Comparison of ENCODE assay signal across 8 cellular contexts in the genomic region with DNA sequence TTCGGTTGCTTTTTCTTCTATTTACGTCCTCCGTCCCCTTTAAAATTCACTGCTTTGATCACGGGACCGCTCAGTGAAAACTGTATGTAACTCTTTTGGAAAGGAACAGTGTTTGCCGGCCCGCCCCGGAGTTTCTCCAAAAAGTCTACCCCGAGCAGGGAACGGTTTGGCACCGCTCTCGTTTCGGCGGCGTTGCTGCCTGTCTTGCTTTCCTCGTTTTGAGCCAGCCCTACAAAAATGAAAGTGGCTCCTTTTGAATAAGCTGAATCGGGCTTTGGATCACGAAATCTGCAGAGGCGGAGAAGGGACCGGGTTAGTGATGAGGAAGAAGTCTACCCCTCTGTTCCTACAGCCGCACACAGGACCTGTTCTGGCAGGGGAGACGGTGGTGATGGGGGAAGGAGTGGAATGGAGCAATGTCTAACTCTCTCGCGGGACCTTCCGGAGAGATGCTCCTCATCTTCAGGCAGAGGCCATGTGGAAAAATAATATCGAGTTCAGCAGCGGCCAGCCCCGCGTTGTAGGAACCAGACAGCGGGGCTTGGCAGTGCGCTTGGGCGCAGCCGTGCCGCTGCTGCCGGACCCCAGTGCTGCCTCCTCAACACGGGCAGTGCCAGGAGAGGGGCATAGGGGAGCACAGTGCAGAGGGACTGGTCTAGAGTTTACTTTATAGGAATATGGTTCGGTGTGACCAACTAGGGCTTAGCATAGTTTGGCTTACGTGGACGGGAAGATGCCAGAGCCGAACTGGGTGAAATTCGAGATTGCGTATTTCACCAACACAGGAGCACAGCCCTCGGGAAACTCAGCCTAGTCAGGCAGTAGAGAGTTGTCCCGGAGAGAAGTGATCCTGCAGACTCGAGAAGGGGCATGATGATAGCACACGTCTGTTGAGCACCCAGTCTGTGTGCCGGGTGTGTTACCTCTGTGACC. TPM values are rescaled to one million over a fixed set of nuclear protein-coding genes. Genes with fewer than 3 reads are reported as not detected.
A peak's percentile ranks its signal among the peaks of the same experiment; 100 is the strongest.
DNase-seq lines count a peak whose midpoint lies in the region; ATAC-seq, FAIRE-seq and TF ChIP-seq lines count a peak whose summit lies in the region.

No MANE protein-coding gene starts in this region.

- no peak for TF ChIP-seq POLR2A in endothelial cell of umbilical vein (IDR thresholded peaks at IDR 0.05; ENCODE audit: low read depth, low read length)

- no peaks in the 10 kb centered on the region for H3K9me3 ChIP-seq in NT2/D1 (ENCODE audit: insufficient read depth, low read length)
- no peaks in the 10 kb centered on the region for H3K9me3 ChIP-seq in endothelial cell of umbilical vein (replicated peaks; ENCODE audit: control insufficient read depth, insufficient read depth, low read length)
- H3K9me3 ChIP-seq in mucosa of descending colon, result no peaks in the 10 kb centered on the region
- no peaks in the 10 kb centered on the region for H3K9me3 ChIP-seq in OCI-LY7 (ENCODE audit: low read length)

- H3K36me3 ChIP-seq in NT2/D1 (ENCODE audit: insufficient read depth, insufficient read length, low read length), result no peaks in the 10 kb centered on the region
- no peaks in the 10 kb centered on the region for H3K36me3 ChIP-seq in endothelial cell of umbilical vein (ENCODE audit: control insufficient read depth in 2 of 2, extremely low read depth in 1 of 2, insufficient read depth in 2 of 2, low read length in 2 of 2)
- no peaks in the 10 kb centered on the region for H3K36me3 ChIP-seq in mucosa of descending colon (ENCODE audit: low read depth)
- no peaks in the 10 kb centered on the region for H3K36me3 ChIP-seq in urinary bladder (ENCODE audit: insufficient read depth)
- no peaks in the 10 kb centered on the region for H3K36me3 ChIP-seq in OCI-LY7 (ENCODE audit: insufficient read depth, low read length)

- ATAC-seq in mucosa of descending colon, result peak; percentile 16

- no peaks in the 10 kb centered on the region for H4K20me1 ChIP-seq in endothelial cell of umbilical vein (replicated peaks; ENCODE audit: control insufficient read depth, extremely low read depth, insufficient read depth, low read length)
- H4K20me1 ChIP-seq in OCI-LY7 (ENCODE audit: insufficient read depth, low read length), result no peaks in the 10 kb centered on the region

- H3K9ac ChIP-seq in NT2/D1 (ENCODE audit: insufficient read length, low read depth) (no peak overlapping the region), endothelial cell of umbilical vein (replicated peaks; ENCODE audit: extremely low read depth, insufficient read depth, low read length) (peak overlapping the region; percentile 84)

- no peaks in the 10 kb centered on the region for H3K9me2 ChIP-seq in OCI-LY7 (ENCODE audit: insufficient read depth, low read length)

- POLR2A ChIA-PET in endothelial cell of umbilical vein (lab: Charles Lee), result no interaction called here
- POLR2A ChIA-PET in OCI-LY7 (lab: Charles Lee), result no interaction called here

- WGBS in urinary bladder, result 12% methylated on average over 47 of the region's 47 CpGs

- no peaks in the 10 kb centered on the region for H3K9me1 ChIP-seq in endothelial cell of umbilical vein (replicated peaks; ENCODE audit: control insufficient read depth, extremely low read depth, insufficient read depth, low read length)

- CTCF ChIA-PET in endothelial cell of umbilical vein (lab: Charles Lee), result interaction anchor here (0.8 to 3.0 kb wide), 6 partner anchors 32 to 322 kb away, joined by 3 to 15 read pairs (median 6); no protein-coding TSS in a partner anchor
- CTCF ChIA-PET in OCI-LY7 (lab: Charles Lee; ENCODE audit: unreplicated experiment), result no interaction called here

- BruUV-seq in endothelial cell of umbilical vein (replicated peaks; lab: Mats Ljungman, UMichigan) (TSS peak; percentile 77), OCI-LY7 (replicated peaks; lab: Mats Ljungman, UMichigan) (no TSS peak)

- peak overlapping the region; percentile 89 for H3K4me2 ChIP-seq in endothelial cell of umbilical vein (ENCODE audit: insufficient read depth, low read length)
- H3K4me2 ChIP-seq in OCI-LY7 (ENCODE audit: low read length), result no peak overlapping the region

- H3K4me3 ChIP-seq in AG09309 (ENCODE audit: control insufficient read depth, low read depth, low read length) (peak overlapping the region; percentile 85), NT2/D1 (ENCODE audit: insufficient read length, low read depth) (peak overlapping the region; percentile 53), endothelial cell of umbilical vein (replicated peaks in 1 of 3; ENCODE audit: insufficient read depth in 1 of 3, low read depth in 1 of 3, low read length in 3 of 3) (peak overlapping the region; percentile 71 to 92 (median 88)), mucosa of descending colon (no peak overlapping the region), urinary bladder (ENCODE audit: low read depth, low read length) (peak overlapping the region; percentile 86), OCI-LY7 (ENCODE audit: low read depth, low read length, poor library complexity, severe bottlenecking) (no peak overlapping the region)

- H2AFZ ChIP-seq in endothelial cell of umbilical vein (ENCODE audit: low read depth, low read length), result peak overlapping the region; percentile 79
- no peak overlapping the region for H2AFZ ChIP-seq in OCI-LY7 (ENCODE audit: low read length)

- H3K27ac ChIP-seq in endothelial cell of umbilical vein (ENCODE audit: insufficient read depth, low read depth, low read length) (peak overlapping the region; percentile 19), urinary bladder (ENCODE audit: low read depth) (peak overlapping the region; percentile 64), OCI-LY7 (ENCODE audit: low read depth, low read length, poor library complexity, severe bottlenecking) (no peak overlapping the region)

- H3K79me2 ChIP-seq in endothelial cell of umbilical vein (ENCODE audit: control insufficient read depth, insufficient read depth, low read length) (peaks cover 13% of the 10 kb centered on the region), OCI-LY7 (ENCODE audit: insufficient read depth, low read depth, low read length) (no peaks in the 10 kb centered on the region)

- intact Hi-C loops in endothelial cell of umbilical vein (cut with micrococcal nuclease), result loop anchor here (1.0 to 10.0 kb wide), 5 partner anchors 12 to 1952 kb away; a partner anchor contains a TSS
- intact Hi-C loops in mucosa of descending colon (cut with DNase I, micrococcal nuclease), result no loop called here
- intact Hi-C loops in OCI-LY7 (cut with micrococcal nuclease; ENCODE audit: unreplicated experiment), result no loop called here

- H3K27me3 ChIP-seq in NT2/D1 (ENCODE audit: insufficient read depth, insufficient read length) (peaks cover 50% of the 10 kb centered on the region), endothelial cell of umbilical vein (ENCODE audit: control insufficient read depth in 2 of 2, insufficient read depth in 2 of 2, low read length in 2 of 2) (no peaks in the 10 kb centered on the region)

- peak; percentile 75 for FAIRE-seq in endothelial cell of umbilical vein (lab: Jason Lieb, UNC)

- TF ChIP-seq CTCF in AG09309 (IDR thresholded peaks at IDR 0.05; ENCODE audit: control insufficient read depth, insufficient read depth, low read depth, low read length, missing control alignments) (no peak), endothelial cell of umbilical vein (IDR thresholded peaks at IDR 0.05; ENCODE audit: extremely low read depth in 1 of 2, insufficient read depth in 1 of 2, low read depth in 1 of 2, low read length in 2 of 2) (no peak), mucosa of descending colon (IDR thresholded peaks at IDR 0.05) (no peak), OCI-LY7 (conservative IDR thresholded peaks at IDR 0.05; ENCODE audit: low read length) (no peak)

- dilution Hi-C loops in endothelial cell of umbilical vein (cut with MboI; ENCODE audit: extremely low pct_ligation_motif_present, low sequenced_read_pairs), result no loop called here

- DNase-seq in AG09309 (ENCODE audit: low read depth) (no peak), NT2/D1 (ENCODE audit: low read depth, low spot score) (no peak), endothelial cell of umbilical vein (ENCODE audit: low read depth, low spot score) (peak; percentile 58), mucosa of descending colon (peak in 1 of 3 donors; percentile 40), LoVo (ENCODE audit: low spot score) (no peak), OCI-LY7 (ENCODE audit: low spot score) (no peak), HuH-7.5 (ENCODE audit: low spot score) (no peak)

- H3K4me1 ChIP-seq in NT2/D1 (ENCODE audit: insufficient read depth, insufficient read length) (peaks cover 9% of the 10 kb centered on the region), endothelial cell of umbilical vein (ENCODE audit: control insufficient read depth, extremely low read depth, insufficient read depth, low read length) (peaks cover 14% of the 10 kb centered on the region), mucosa of descending colon (ENCODE audit: low read depth) (peaks cover 15% of the 10 kb centered on the region), urinary bladder (ENCODE audit: insufficient read depth) (peaks cover 1% of the 10 kb centered on the region), OCI-LY7 (ENCODE audit: insufficient read depth, low read length, poor library complexity, severe bottlenecking) (no peaks in the 10 kb centered on the region)

RNA-seq across cellular contexts. Expression of a gene that starts 1.4 kb away (rescaled TPM):
- total RNA-seq in endothelial cell of umbilical vein (192 and 255 TPM in 2 replicates), mucosa of descending colon (100 to 1,000 TPM in 1 of 3 donors, 10 to 100 TPM in 2; 11.0 to 122 (median 28.9) TPM), urinary bladder (83.9 TPM), OCI-LY7 (2022) (not detected in 2 replicates)
- polyA plus RNA-seq in endothelial cell of umbilical vein (270 and 309 TPM in 2 replicates), urinary bladder (145 TPM)
- polyA plus RNA-seq in endothelial cell of umbilical vein (2011; cell fraction: cytosol; rRNA removed), result 255 and 265 TPM in 2 replicates
- polyA plus RNA-seq in endothelial cell of umbilical vein (2011; cell fraction: nucleus; rRNA removed), result 148 TPM in 2 replicates
- 177 and 200 TPM in 2 replicates for polyA plus RNA-seq in endothelial cell of umbilical vein (2012)
- 97.3 and 139 TPM in 2 replicates for polyA minus RNA-seq in endothelial cell of umbilical vein
- 16.6 TPM for polyA minus RNA-seq in endothelial cell of umbilical vein (2011; cell fraction: cytosol; rRNA and poly(A)+ RNA removed)
- 27.5 and 29.2 TPM in 2 replicates for polyA minus RNA-seq in endothelial cell of umbilical vein (2011; cell fraction: nucleus; rRNA and poly(A)+ RNA removed)
- not detected in 2 replicates for total RNA-seq in OCI-LY7 (2014; rRNA removed; shearing (Covaris generic))

RNA-seq across cellular contexts. Expression of a gene that starts 8.3 kb away (rescaled TPM):
- total RNA-seq in endothelial cell of umbilical vein (not detected in 2 replicates), mucosa of descending colon (not detected), urinary bladder (not detected), OCI-LY7 (2022) (not detected in 2 replicates)
- polyA plus RNA-seq in endothelial cell of umbilical vein (not detected in 2 replicates), urinary bladder (not detected)
- not detected in 2 replicates for polyA plus RNA-seq in endothelial cell of umbilical vein (2011; cell fraction: cytosol; rRNA removed)
- polyA plus RNA-seq in endothelial cell of umbilical vein (2011; cell fraction: nucleus; rRNA removed), result not detected in 2 replicates
- not detected in 2 replicates for polyA plus RNA-seq in endothelial cell of umbilical vein (2012)
- 0.63 TPM in 1 of 2 replicates, not detected in the other for polyA minus RNA-seq in endothelial cell of umbilical vein
- not detected for polyA minus RNA-seq in endothelial cell of umbilical vein (2011; cell fraction: cytosol; rRNA and poly(A)+ RNA removed)
- not detected in 2 replicates for polyA minus RNA-seq in endothelial cell of umbilical vein (2011; cell fraction: nucleus; rRNA and poly(A)+ RNA removed)
- not detected in 2 replicates for total RNA-seq in OCI-LY7 (2014; rRNA removed; shearing (Covaris generic))

Comparison
In these comparisons a context has a peak if more than half of its experiments do, and no peak if none do; other contexts are left out.
1. H3K4me3 ChIP-seq: peak in AG09309 (single experiment), NT2/D1 (single experiment), endothelial cell of umbilical vein (3 of 3) and urinary bladder (single experiment); none in mucosa of descending colon (single experiment) and OCI-LY7 (single experiment).
2. RNA of a gene that starts 1.4 kb away (total RNA-seq): 192 to 255 TPM in endothelial cell of umbilical vein, 83.9 TPM in urinary bladder (single experiment) and 11.0 to 122 TPM in mucosa of descending colon; not detected in OCI-LY7; every median in the first group is over 10 times any median in the second.